In genomic region chr18:9763157-9763556, GRCh38 we compare ENCODE assay signal across 15 cellular contexts. TPM values are rescaled to one million over a fixed set of nuclear protein-coding genes. Genes with fewer than 3 reads are reported as not detected.
DNase-seq lines count a peak whose midpoint lies in the region; ATAC-seq and TF ChIP-seq lines count a peak whose summit lies in the region.
"Had no signal": no experiment of that assay in that cellular context is flagged by ENCODE, and none has a peak within 500 bp of the region (broad histone marks: within the 10 kb centered on the region; RNA-seq: fewer than 3 reads in every experiment).

No MANE protein-coding gene starts in this region.

- peak overlapping the region in 9 of 11 experiments; percentile 41 to 90 (median 66); a peak in 16 of 22 replicates for H3K4me2 ChIP-seq in BLaER1 treated with 17β-estradiol and CSF1 and Interleukin-3, amounts not matched to agents 10 nM and 100 nM
- H3K4me2 ChIP-seq in smooth muscle cell, result peak overlapping the region; percentile 66
- H3K4me2 ChIP-seq in trophoblast cell (ENCODE audit: low read length), result no peak overlapping the region
- H3K4me2 ChIP-seq: GM23338 had no signal

- peaks cover 0 to 15% (median 6%) of the 10 kb centered on the region in 11 experiments; a peak in 10 of 22 replicates for H3K9me3 ChIP-seq in BLaER1 treated with 17β-estradiol and CSF1 and Interleukin-3, amounts not matched to agents 10 nM and 100 nM (replicated peaks in 1 of 11)
- H3K9me3 ChIP-seq in HEK293 (ENCODE audit: control insufficient read depth, insufficient read depth, low read depth, low read length) (no peaks in the 10 kb centered on the region), smooth muscle cell (replicated peaks; ENCODE audit: low read depth) (no peaks in the 10 kb centered on the region), trophoblast cell (ENCODE audit: insufficient read depth, low read depth, low read length) (no peaks in the 10 kb centered on the region)

- H2BK5ac ChIP-seq in trophoblast cell (ENCODE audit: low read depth, low read length, poor library complexity), result no peak overlapping the region

- CTCF ChIA-PET in HEK293 (lab: Yijun Ruan, JAX), result interaction anchor here (1.6 kb wide), 1 partner anchor 8 kb away, joined by 5 read pairs; no protein-coding TSS in a partner anchor

- 89% methylated on average over 5 of the region's 5 CpGs for WGBS in smooth muscle cell (ENCODE audit: low lambda C conversion rate)
- WGBS in trophoblast cell (ENCODE audit: extremely low coverage, insufficient coverage, insufficient read length), result no CpG with 5 or more reads among the region's 5 CpGs

- no peak for TF ChIP-seq CTCF in HEK293 (tag by site-specific recombination; IDR thresholded peaks at IDR 0.05)
- TF ChIP-seq CTCF in smooth muscle cell (IDR thresholded peaks at IDR 0.05; ENCODE audit: borderline replicate concordance, insufficient read depth, poor library complexity, severe bottlenecking), result no peak

- H3K4me1 Mint-ChIP-seq in dendritic cell treated with granulocyte-macrophage colony-stimulating factor and Interleukin-4, amounts not matched to agents 40 ng/mL and 50 ng/mL, for 4 days (ENCODE audit: low read depth), result peaks cover 96% of the 10 kb centered on the region
- H3K4me1 Mint-ChIP-seq: CD4-positive, alpha-beta memory T cell had no signal

- POLR2A ChIA-PET in HEK293 (lab: Yijun Ruan, JAX), result no interaction called here

- H2BK120ac ChIP-seq in trophoblast cell (ENCODE audit: insufficient read depth, low read length, poor library complexity), result no peak overlapping the region

- H4K8ac ChIP-seq in trophoblast cell (ENCODE audit: low read depth, low read length), result no peak overlapping the region

- DNase-seq in smooth muscle cell (lab: John Stamatoyannopoulos, UW; ENCODE audit: unreplicated experiment) (no peak), NCI-H345 treated with DMSO at 0.1 percent for 48 hours (lab: John Stamatoyannopoulos, UW; ENCODE audit: unreplicated experiment) (no peak), trophoblast cell (no peak)
- DNase-seq: Calu3; CD4-positive, alpha-beta memory T cell; DMS53; DMS79 treated with DMSO at 0.1 percent for 48 hours; H9; HFFc6 had no signal

- no peaks in the 10 kb centered on the region for H3K79me1 ChIP-seq in trophoblast cell (ENCODE audit: low read length)

- peaks cover 34% of the 10 kb centered on the region for H3F3A ChIP-seq in smooth muscle cell (ENCODE audit: low read depth)

- no peak overlapping the region for H4K91ac ChIP-seq in trophoblast cell (ENCODE audit: low read depth, low read length)

- no peaks in the 10 kb centered on the region for H3K27me3 ChIP-seq in BLaER1 treated with 17β-estradiol and CSF1 and Interleukin-3, amounts not matched to agents 10 nM and 100 nM
- H3K27me3 ChIP-seq in smooth muscle cell (ENCODE audit: low read depth) (no peaks in the 10 kb centered on the region), trophoblast cell (ENCODE audit: insufficient read depth, low read length) (no peaks in the 10 kb centered on the region)

- no peak overlapping the region for H3K4me3 ChIP-seq in BLaER1 treated with 17β-estradiol and CSF1 and Interleukin-3, amounts not matched to agents 10 nM and 100 nM
- H3K4me3 ChIP-seq in HEK293 (ENCODE audit: low read depth, low read length), result no peak overlapping the region
- no peak overlapping the region for H3K4me3 ChIP-seq in smooth muscle cell
- H3K4me3 ChIP-seq in trophoblast cell (ENCODE audit: low read depth, low read length), result no peak overlapping the region
- H3K4me3 ChIP-seq: GM23338 had no signal

- H4K12ac ChIP-seq in trophoblast cell (ENCODE audit: low read depth, low read length), result no peak overlapping the region

- ATAC-seq in HG03378 (IDR thresholded peaks at IDR 0.05; ENCODE audit: unreplicated experiment), result no peak
- ATAC-seq: GM23338, HCT116 had no signal

- peaks cover 0 to 9% (median 0%) of the 10 kb centered on the region in 11 experiments; a peak in 1 of 22 replicates for H4K20me1 ChIP-seq in BLaER1 treated with 17β-estradiol and CSF1 and Interleukin-3, amounts not matched to agents 10 nM and 100 nM
- peaks cover 57% of the 10 kb centered on the region for H4K20me1 ChIP-seq in smooth muscle cell (ENCODE audit: low read depth)

- H3K4ac ChIP-seq in trophoblast cell (ENCODE audit: low read depth, low read length), result no peak overlapping the region

- H3K36me3 ChIP-seq in BLaER1 treated with 17β-estradiol and CSF1 and Interleukin-3, amounts not matched to agents 10 nM and 100 nM, result peaks cover 0 to 11% (median 0%) of the 10 kb centered on the region in 11 experiments; a peak in 2 of 22 replicates
- H3K36me3 ChIP-seq in HEK293 (ENCODE audit: control insufficient read depth in 2 of 2, insufficient read depth in 1 of 2, low read length in 2 of 2), result no peaks in the 10 kb centered on the region
- H3K36me3 ChIP-seq in smooth muscle cell (ENCODE audit: low read depth), result no peaks in the 10 kb centered on the region
- H3K36me3 ChIP-seq in trophoblast cell (ENCODE audit: control insufficient read depth in 1 of 2, insufficient read depth in 2 of 2, low read length in 2 of 2), result peaks cover 20 to 26% of the 10 kb centered on the region in 2 experiments

- H3K9me3 Mint-ChIP-seq in dendritic cell treated with granulocyte-macrophage colony-stimulating factor and Interleukin-4, amounts not matched to agents 40 ng/mL and 50 ng/mL, for 4 days, result no peaks in the 10 kb centered on the region
- H3K9me3 Mint-ChIP-seq: GM23338, HFFc6 had no signal

- H3K9ac ChIP-seq in BLaER1 treated with 17β-estradiol and CSF1 and Interleukin-3, amounts not matched to agents 10 nM and 100 nM, result peak overlapping the region in 3 of 11 experiments; percentile 46 to 62 (median 57); a peak in 6 of 22 replicates
- H3K9ac ChIP-seq in smooth muscle cell (ENCODE audit: low read depth) (no peak overlapping the region), trophoblast cell (ENCODE audit: low read length) (no peak overlapping the region)

- H2AFZ ChIP-seq in smooth muscle cell (ENCODE audit: low read depth), result no peak overlapping the region
- no peak overlapping the region for H2AFZ ChIP-seq in trophoblast cell (ENCODE audit: insufficient read depth, low read length, poor library complexity)
- H2AFZ ChIP-seq: GM23338 had no signal

- intact Hi-C loops in dendritic cell treated with granulocyte-macrophage colony-stimulating factor and Interleukin-4, amounts not matched to agents 40 ng/mL and 50 ng/mL, for 4 days (cut with micrococcal nuclease), result no loop called here

- no peak overlapping the region for H2BK12ac ChIP-seq in trophoblast cell (ENCODE audit: low read length)

- H3K4me3 Mint-ChIP-seq in dendritic cell treated with granulocyte-macrophage colony-stimulating factor and Interleukin-4, amounts not matched to agents 40 ng/mL and 50 ng/mL, for 4 days, result no peak overlapping the region
- H3K4me3 Mint-ChIP-seq: CD4-positive, alpha-beta memory T cell; GM23338; H9; HFFc6 had no signal

- H3K27ac Mint-ChIP-seq in dendritic cell treated with granulocyte-macrophage colony-stimulating factor and Interleukin-4, amounts not matched to agents 40 ng/mL and 50 ng/mL, for 4 days, result peak overlapping the region; percentile 97
- H3K27ac Mint-ChIP-seq: CD4-positive, alpha-beta memory T cell; GM23338; H9; HFFc6 had no signal

- H2AK5ac ChIP-seq in trophoblast cell (ENCODE audit: low read length), result no peak overlapping the region

- peak overlapping the region in 6 of 11 experiments; percentile 22 to 76 (median 60); a peak in 11 of 22 replicates for H3K27ac ChIP-seq in BLaER1 treated with 17β-estradiol and CSF1 and Interleukin-3, amounts not matched to agents 10 nM and 100 nM
- H3K27ac ChIP-seq in HEK293 (ENCODE audit: extremely low read depth, low read depth, low read length), result no peak overlapping the region
- peak overlapping the region; percentile 85 for H3K27ac ChIP-seq in smooth muscle cell (ENCODE audit: low read depth)
- no peak overlapping the region for H3K27ac ChIP-seq in trophoblast cell (ENCODE audit: low read depth, low read length)

- peaks cover 32 to 90% (median 47%) of the 10 kb centered on the region in 10 experiments for H3K4me1 ChIP-seq in BLaER1 treated with 17β-estradiol and CSF1 and Interleukin-3, amounts not matched to agents 10 nM and 100 nM
- H3K4me1 ChIP-seq in HEK293 (ENCODE audit: control insufficient read depth, insufficient read depth, low read length), result 0 out of 2 replicates have a peak, but pooled peaks cover 3% of the 10 kb centered on the region
- peaks cover 6% of the 10 kb centered on the region for H3K4me1 ChIP-seq in smooth muscle cell (ENCODE audit: low read depth)
- H3K4me1 ChIP-seq in trophoblast cell (ENCODE audit: control insufficient read depth in 1 of 2, insufficient read depth in 2 of 2, low read length in 2 of 2), result peaks cover 12 to 17% of the 10 kb centered on the region in 2 experiments

- H3K27me3 Mint-ChIP-seq in dendritic cell treated with granulocyte-macrophage colony-stimulating factor and Interleukin-4, amounts not matched to agents 40 ng/mL and 50 ng/mL, for 4 days, result no peaks in the 10 kb centered on the region

- no peak overlapping the region for H3K18ac ChIP-seq in trophoblast cell (ENCODE audit: low read length)

- H3K23ac ChIP-seq in trophoblast cell (ENCODE audit: low read length), result no peak overlapping the region

- peaks cover 53% of the 10 kb centered on the region for H3K36me3 Mint-ChIP-seq in dendritic cell treated with granulocyte-macrophage colony-stimulating factor and Interleukin-4, amounts not matched to agents 40 ng/mL and 50 ng/mL, for 4 days (ENCODE audit: low read depth)
- H3K36me3 Mint-ChIP-seq: CD4-positive, alpha-beta memory T cell had no signal

- H3K14ac ChIP-seq in trophoblast cell (ENCODE audit: low read length), result no peak overlapping the region

- H3K79me2 ChIP-seq in smooth muscle cell (ENCODE audit: low read depth) (peaks cover 98% of the 10 kb centered on the region), trophoblast cell (ENCODE audit: control insufficient read depth, insufficient read depth, low read length, poor library complexity) (peaks cover 23% of the 10 kb centered on the region)

TF ChIP-seq in HEK293, 187 proteins besides CTCF, POLR2A, EP300 and RAD21:
- TF ChIP-seq ZNF404 (tag by site-specific recombination; IDR thresholded peaks at IDR 0.05) (no peak), SETDB1 (IDR thresholded peaks at IDR 0.05; ENCODE audit: insufficient read length, low read length) (peak; percentile 29)

RNA-seq across cellular contexts. Expression of gene RAB31, which starts 55.1 kb away (rescaled TPM):
- 116 and 123 TPM in 2 replicates for total RNA-seq in smooth muscle cell
- 389 and 414 TPM in 2 replicates for polyA plus RNA-seq in smooth muscle cell
- polyA plus RNA-seq in trophoblast cell (2013), result 287 and 288 TPM in 2 replicates

Comparison
In these comparisons a context has a peak if more than half of its experiments do, and no peak if none do; other contexts are left out.
1. H3K27ac ChIP-seq: peak in BLaER1 treated with 17β-estradiol and CSF1 and Interleukin-3, amounts not matched to agents 10 nM and 100 nM (6 of 11) and smooth muscle cell (single experiment); none in HEK293 (single experiment) and trophoblast cell (single experiment).